Comparison of ENCODE assay signal across 19 cellular contexts in genomic region chr17:8674344-8675305, GRCh38. TPM values are rescaled to one million over a fixed set of nuclear protein-coding genes. Genes with fewer than 3 reads are reported as not detected.
A peak's percentile ranks its signal among the peaks of the same experiment; 100 is the strongest.
DNase-seq lines count a peak whose midpoint lies in the region; ATAC-seq and TF ChIP-seq lines count a peak whose summit lies in the region.
"Had no signal": no experiment of that assay in that cellular context is flagged by ENCODE, and none has a peak within 500 bp of the region (broad histone marks: within the 10 kb centered on the region; RNA-seq: fewer than 3 reads in every experiment).

No MANE protein-coding gene starts in this region.

- no peaks in the 10 kb centered on the region for H3K9me3 Mint-ChIP-seq in activated naive CD8-positive, alpha-beta T cell treated with anti-CD3 and anti-CD28 coated beads for 36 hours

- H3K27ac Mint-ChIP-seq in activated naive CD8-positive, alpha-beta T cell treated with anti-CD3 and anti-CD28 coated beads for 36 hours = no peak overlapping the region
- H3K27ac Mint-ChIP-seq: stimulated activated memory B cell treated with anti-CD40 and anti-IgM and Interleukin-4, amounts not matched to agents 10 μg/mL and 1 μg/mL and 100 μg/mL, for 72 hours; T-cell had no signal

- peak overlapping the region; percentile 46 for H3K4me3 ChIP-seq in coronary artery
- H3K4me3 ChIP-seq: pancreas had no signal

- H3K4me3 Mint-ChIP-seq in activated naive CD8-positive, alpha-beta T cell treated with anti-CD3 and anti-CD28 coated beads for 36 hours = no peak overlapping the region
- H3K4me3 Mint-ChIP-seq: stimulated activated memory B cell treated with anti-CD40 and anti-IgM and Interleukin-4, amounts not matched to agents 10 μg/mL and 1 μg/mL and 100 μg/mL, for 72 hours; T-cell had no signal

- H3K36me3 Mint-ChIP-seq in activated naive CD8-positive, alpha-beta T cell treated with anti-CD3 and anti-CD28 coated beads for 36 hours = no peaks in the 10 kb centered on the region
- H3K36me3 Mint-ChIP-seq: T-cell had no signal

- H3K27ac ChIP-seq in coronary artery = peak overlapping the region; percentile 88 to 94
- H3K27ac ChIP-seq: C4-2B had no signal

- peaks cover 4% of the 10 kb centered on the region for H3K27me3 Mint-ChIP-seq in activated naive CD8-positive, alpha-beta T cell treated with anti-CD3 and anti-CD28 coated beads for 36 hours

- DNase-seq in EH (ENCODE audit: low read depth) = peak; percentile 50
- peak; percentile 95 for DNase-seq in coronary artery (ENCODE audit: low spot score)
- DNase-seq in iPS-NIHi7 (ENCODE audit: extremely low spot score) = peak; percentile 44
- DNase-seq in sciatic nerve (ENCODE audit: low spot score) = no peak
- no peak for DNase-seq in SW480 (ENCODE audit: low spot score)
- no peak for DNase-seq in activated naive CD8-positive, alpha-beta T cell treated with anti-CD3 and anti-CD28 coated beads for 36 hours
- DNase-seq: activated CD4-positive, CD25-positive, alpha-beta regulatory T cell; amygdala; GF-D8; MM.1S; NCI-H2171 treated with DMSO at 0.1 percent for 48 hours; stimulated activated CD4-positive, alpha-beta T cell treated with anti-CD3 and anti-CD28 coated beads, Interleukin-4, amount 100 ng/mL, for 1 hour; T-cell had no signal

- TF ChIP-seq CTCF in coronary artery (IDR thresholded peaks at IDR 0.05) = no peak

- intact Hi-C loops in sciatic nerve (cut with DNase I) = no loop called here

- no peaks in the 10 kb centered on the region for H3K4me1 Mint-ChIP-seq in activated naive CD8-positive, alpha-beta T cell treated with anti-CD3 and anti-CD28 coated beads for 36 hours
- H3K4me1 Mint-ChIP-seq: stimulated activated memory B cell treated with anti-CD40 and anti-IgM and Interleukin-4, amounts not matched to agents 10 μg/mL and 1 μg/mL and 100 μg/mL, for 72 hours; T-cell had no signal

- peak; percentile 68 for ATAC-seq in sciatic nerve
- no peak for ATAC-seq in GM18870 (IDR thresholded peaks at IDR 0.05; ENCODE audit: unreplicated experiment)
- ATAC-seq in GM21619 (IDR thresholded peaks at IDR 0.05; ENCODE audit: unreplicated experiment) = no peak
- ATAC-seq: HCT116; stimulated activated memory B cell treated with anti-CD40 and anti-IgM and Interleukin-4, amounts not matched to agents 10 μg/mL and 1 μg/mL and 100 μg/mL, for 72 hours; T-cell had no signal

RNA-seq across cellular contexts. Expression of gene MYH10, which starts 44.1 kb away (rescaled TPM):
- total RNA-seq in sciatic nerve = 75.7 TPM
- total RNA-seq in activated naive CD8-positive, alpha-beta T cell treated with anti-CD3 and anti-CD28 coated beads for 36 hours = 10 to 100 TPM; 20.1 to 22.3 TPM

Comparison
In these comparisons a context has a peak if more than half of its experiments do, and no peak if none do; other contexts are left out.
1. DNase-seq: peak in EH (single experiment), coronary artery (single experiment) and iPS-NIHi7 (single experiment); none in sciatic nerve (single experiment), SW480 (single experiment) and activated naive CD8-positive, alpha-beta T cell treated with anti-CD3 and anti-CD28 coated beads for 36 hours (single experiment).